Comparison of ENCODE assay signal across 17 cellular contexts in the genomic region with DNA sequence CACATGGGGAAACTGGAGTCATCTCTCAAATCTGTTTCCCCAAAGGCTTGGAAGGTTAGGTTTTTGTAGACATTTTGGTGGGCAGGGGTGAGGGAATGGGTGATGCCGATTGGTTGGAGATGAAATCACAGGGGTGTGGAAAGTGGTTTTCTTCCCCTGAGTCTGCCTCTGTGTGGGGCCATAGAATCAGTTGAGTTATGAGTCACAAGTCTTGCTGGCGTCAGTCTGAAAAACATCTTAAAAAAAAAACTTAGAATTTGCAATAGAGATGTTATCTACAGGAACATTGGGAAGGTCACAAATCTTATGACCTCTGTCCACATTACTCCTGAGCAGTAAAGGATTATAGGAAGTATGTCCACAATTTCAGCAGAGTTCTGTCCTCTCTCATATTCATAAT.
DNase-seq lines count a peak whose midpoint lies in the region; ATAC-seq and TF ChIP-seq lines count a peak whose summit lies in the region.
"Had no signal": no experiment of that assay in that cellular context is flagged by ENCODE, and none has a peak within 500 bp of the region (broad histone marks: within the 10 kb centered on the region; RNA-seq: fewer than 3 reads in every experiment).

No MANE protein-coding gene starts in this region.

- H3K4me3 ChIP-seq in fibroblast of mammary gland (ENCODE audit: control insufficient read depth, low read depth, low read length) = no peak overlapping the region
- no peak overlapping the region for H3K4me3 ChIP-seq in endodermal cell (ENCODE audit: low read length)
- no peak overlapping the region for H3K4me3 ChIP-seq in adrenal gland
- H3K4me3 ChIP-seq: A549, GM23248 had no signal

- H3K36me3 Mint-ChIP-seq in endodermal cell (ENCODE audit: low read depth) = peaks cover 2% of the 10 kb centered on the region
- H3K36me3 Mint-ChIP-seq: CD4-positive, alpha-beta memory T cell had no signal

- no peaks in the 10 kb centered on the region for H3K9me3 ChIP-seq in endodermal cell (ENCODE audit: control insufficient read depth, low read length)
- H3K9me3 ChIP-seq in adrenal gland (replicated peaks in 1 of 3) = no peaks in the 10 kb centered on the region
- H3K9me3 ChIP-seq: A549, BE2C had no signal

- H3K27me3 ChIP-seq in endodermal cell (ENCODE audit: control insufficient read depth, insufficient read depth, low read length, poor library complexity, severe bottlenecking) = no peaks in the 10 kb centered on the region
- no peaks in the 10 kb centered on the region for H3K27me3 ChIP-seq in adrenal gland
- H3K27me3 ChIP-seq: BE2C had no signal

- H3K27ac ChIP-seq in endodermal cell (ENCODE audit: low read depth, low read length) (no peak overlapping the region), adrenal gland (no peak overlapping the region)
- H3K27ac ChIP-seq: A549, C4-2B, GM23248 had no signal

- peaks cover 16% of the 10 kb centered on the region for H3K9me3 Mint-ChIP-seq in endodermal cell
- H3K9me3 Mint-ChIP-seq in stimulated activated naive CD8-positive, alpha-beta T cell treated with anti-CD3 and anti-CD28 coated beads, Interleukin-15, amount 100 ng/mL, for 72 hours = peaks cover 0 to 12% of the 10 kb centered on the region in 2 donors

- 85% methylated on average over 2 of the region's 2 CpGs; no CpG with 5 or more reads in 1 of the 2 experiments for WGBS in endodermal cell (ENCODE audit: insufficient coverage in 1 of 2, insufficient read length in 1 of 2), 2 experiments
- WGBS in adrenal gland, 4 donors = 46 to 65% (median 54%) methylated on average over 2 of the region's 2 CpGs

- intact Hi-C loops in adrenal gland (cut with DNase I) = no loop called here

- TF ChIP-seq CTCF in fibroblast of mammary gland (conservative IDR thresholded peaks at IDR 0.05; ENCODE audit: control insufficient read depth, insufficient read depth, low read depth, low read length) (no peak), endodermal cell (conservative IDR thresholded peaks at IDR 0.05) (no peak), adrenal gland (IDR thresholded peaks at IDR 0.05) (no peak)

- no peak for ATAC-seq in stimulated activated naive CD8-positive, alpha-beta T cell treated with anti-CD3 and anti-CD28 coated beads, Interleukin-15, amount 100 ng/mL, for 72 hours
- ATAC-seq: A549 had no signal

- H3K4me3 Mint-ChIP-seq in endodermal cell = no peak overlapping the region
- no peak overlapping the region for H3K4me3 Mint-ChIP-seq in stimulated activated naive CD8-positive, alpha-beta T cell treated with anti-CD3 and anti-CD28 coated beads, Interleukin-15, amount 100 ng/mL, for 72 hours
- H3K4me3 Mint-ChIP-seq: CD4-positive, alpha-beta memory T cell had no signal

- no peaks in the 10 kb centered on the region for H3K4me1 Mint-ChIP-seq in endodermal cell
- H3K4me1 Mint-ChIP-seq in stimulated activated naive CD8-positive, alpha-beta T cell treated with anti-CD3 and anti-CD28 coated beads, Interleukin-15, amount 100 ng/mL, for 72 hours = no peaks in the 10 kb centered on the region
- H3K4me1 Mint-ChIP-seq: CD4-positive, alpha-beta memory T cell had no signal

- H3K9ac ChIP-seq in endodermal cell (ENCODE audit: extremely low read depth, low read length, poor library complexity, severe bottlenecking) = no peak overlapping the region
- H3K9ac ChIP-seq: GM23248 had no signal

- DNase-seq in H4 (ENCODE audit: low spot score) (peak; percentile 14), T1000 (lab: John Stamatoyannopoulos, UW) (peak; percentile 19), fibroblast of mammary gland (ENCODE audit: low read depth) (peak; percentile 7), endodermal cell (no peak), adrenal gland (no peak)
- no peak for DNase-seq in stimulated activated CD4-positive, alpha-beta T cell treated with anti-CD3 and anti-CD28 coated beads, Interleukin-12 subunit alpha, Interleukin-12 subunit beta, amount 100 ng/mL, for 4 hours
- DNase-seq in stimulated activated naive CD8-positive, alpha-beta T cell treated with anti-CD3 and anti-CD28 coated beads, Interleukin-15, amount 100 ng/mL, for 72 hours = no peak
- DNase-seq: BE2C; CD4-positive, alpha-beta memory T cell; COR-L47; DND-41; GF-D8; GM23248; H7; IMR-90 had no signal

- H3K27me3 Mint-ChIP-seq in endodermal cell (ENCODE audit: insufficient read depth) = no peaks in the 10 kb centered on the region
- H3K27me3 Mint-ChIP-seq in stimulated activated naive CD8-positive, alpha-beta T cell treated with anti-CD3 and anti-CD28 coated beads, Interleukin-15, amount 100 ng/mL, for 72 hours = no peaks in the 10 kb centered on the region
- H3K27me3 Mint-ChIP-seq: CD4-positive, alpha-beta memory T cell had no signal

- no peak for TF ChIP-seq POLR2A in adrenal gland (IDR thresholded peaks at IDR 0.05)

- no peaks in the 10 kb centered on the region for H3K36me3 ChIP-seq in endodermal cell (ENCODE audit: control insufficient read depth, insufficient read depth, low read length)
- H3K36me3 ChIP-seq in adrenal gland (replicated peaks in 1 of 2) = no peaks in the 10 kb centered on the region
- H3K36me3 ChIP-seq: BE2C had no signal

- H3K27ac Mint-ChIP-seq in endodermal cell = no peak overlapping the region
- no peak overlapping the region for H3K27ac Mint-ChIP-seq in stimulated activated naive CD8-positive, alpha-beta T cell treated with anti-CD3 and anti-CD28 coated beads, Interleukin-15, amount 100 ng/mL, for 72 hours
- H3K27ac Mint-ChIP-seq: CD4-positive, alpha-beta memory T cell had no signal

- no peaks in the 10 kb centered on the region for H3K4me1 ChIP-seq in endodermal cell (ENCODE audit: control insufficient read depth, insufficient read depth, low read length)
- no peaks in the 10 kb centered on the region for H3K4me1 ChIP-seq in adrenal gland (replicated peaks in 1 of 2)
- H3K4me1 ChIP-seq: A549, BE2C had no signal

Comparison
In these comparisons a context has a peak if more than half of its experiments do, and no peak if none do; other contexts are left out.
1. DNase-seq: peak in H4 (single experiment), T1000 (single experiment) and fibroblast of mammary gland (single experiment); none in endodermal cell (single experiment), adrenal gland (0 of 7), stimulated activated CD4-positive, alpha-beta T cell treated with anti-CD3 and anti-CD28 coated beads, Interleukin-12 subunit alpha, Interleukin-12 subunit beta, amount 100 ng/mL, for 4 hours (single experiment) and stimulated activated naive CD8-positive, alpha-beta T cell treated with anti-CD3 and anti-CD28 coated beads, Interleukin-15, amount 100 ng/mL, for 72 hours (0 of 2).